1 cellular context compared by ENCODE assay signal in genomic region chr12:31923063-31923412, GRCh38.
A peak's percentile ranks its signal among the peaks of the same experiment; 100 is the strongest.
TF ChIP-seq lines count a peak whose summit lies in the region.

No MANE protein-coding gene starts in this region.

TF ChIP-seq in K562, 482 proteins besides CTCF, POLR2A, EP300 and RAD21 (continued from another document):
- TF ChIP-seq ZNF407 (IDR thresholded peaks at IDR 0.05; ENCODE audit: low read depth) (no peak), ZNF395 (CRISPR knock-in tag; IDR thresholded peaks at IDR 0.05) (no peak), E2F3 (CRISPR knock-in tag; IDR thresholded peaks at IDR 0.05) (no peak), GMEB1 (CRISPR knock-in tag; IDR thresholded peaks at IDR 0.05) (no peak), FOXP4 (CRISPR knock-in tag; IDR thresholded peaks at IDR 0.05; ENCODE audit: borderline replicate concordance) (no peak), ZBTB9 (CRISPR knock-in tag; IDR thresholded peaks at IDR 0.05) (no peak), ZNF740 (CRISPR knock-in tag; IDR thresholded peaks at IDR 0.05) (no peak), ZNF740 (tag; IDR thresholded peaks at IDR 0.05) (no peak), CBFA2T3 (IDR thresholded peaks at IDR 0.05) (no peak), ZNF133 (CRISPR knock-in tag; IDR thresholded peaks at IDR 0.05) (no peak), ZNF436 (CRISPR knock-in tag; IDR thresholded peaks at IDR 0.05) (no peak), BMI1 (IDR thresholded peaks at IDR 0.05; ENCODE audit: low read length) (no peak), ZC3H11A (IDR thresholded peaks at IDR 0.05; ENCODE audit: low read depth, low read length) (no peak), YY1 (IDR thresholded peaks at IDR 0.05; ENCODE audit: borderline replicate concordance in 1 of 3, control insufficient read depth in 1 of 3, extremely low read depth in 1 of 3, insufficient read depth in 3 of 3, insufficient read length in 1 of 3, insufficient replicate concordance in 2 of 3, low read depth in 1 of 3, low read length in 2 of 3) (peak in 1 of 3 experiments; percentile 11), SRSF1 (IDR thresholded peaks at IDR 0.05; ENCODE audit: low read depth, low read length) (no peak), GTF2A2 (tag; IDR thresholded peaks at IDR 0.05) (no peak), CBX3 (IDR thresholded peaks at IDR 0.05; ENCODE audit: borderline replicate concordance in 1 of 2, low read length in 2 of 2) (peak; percentile 9 to 87; a peak in 2 of 3 replicates), YBX1 (IDR thresholded peaks at IDR 0.05) (no peak), ZFP36 (IDR thresholded peaks at IDR 0.05; ENCODE audit: low read depth, low read length, partially characterized antibody) (peak; percentile 95), ZNF274 (IDR thresholded peaks at IDR 0.05; ENCODE audit: borderline replicate concordance, low read depth, low read length) (no peak), TBL1XR1 (IDR thresholded peaks at IDR 0.05; ENCODE audit: low read length in 2 of 2) (no peak), PATZ1 (CRISPR knock-in tag; IDR thresholded peaks at IDR 0.05; ENCODE audit: borderline replicate concordance) (no peak)
TF ChIP-seq in K562: peak in this region for 8.
